In genomic region chr13:99321709-99322108, GRCh38 we compare ENCODE assay signal across 15 cellular contexts. TPM values are rescaled to one million over a fixed set of nuclear protein-coding genes. Genes with fewer than 3 reads are reported as not detected.
DNase-seq lines count a peak whose midpoint lies in the region; ATAC-seq and TF ChIP-seq lines count a peak whose summit lies in the region.
"Had no signal": no experiment of that assay in that cellular context is flagged by ENCODE, and none has a peak within 500 bp of the region (broad histone marks: within the 10 kb centered on the region; RNA-seq: fewer than 3 reads in every experiment).

No MANE protein-coding gene starts in this region.

- H3K9me3 ChIP-seq in T-helper 17 cell (ENCODE audit: control insufficient read depth, low read length, poor library complexity, severe bottlenecking) (no peaks in the 10 kb centered on the region), fibroblast of lung (ENCODE audit: control insufficient read depth, insufficient read depth, low read depth, low read length) (no peaks in the 10 kb centered on the region)
- H3K9me3 ChIP-seq: sigmoid colon, vagina had no signal

- H3K4me3 ChIP-seq in fibroblast of lung (replicated peaks in 1 of 4; ENCODE audit: control extremely low read depth in 1 of 4, insufficient read depth in 1 of 4, low read depth in 3 of 4, low read length in 4 of 4): no peak overlapping the region
- H3K4me3 ChIP-seq: sigmoid colon, vagina had no signal

- peak overlapping the region; percentile 94 for H3K27ac Mint-ChIP-seq in activated CD8-positive, alpha-beta memory T cell treated with anti-CD3 and anti-CD28 coated beads, Interleukin-2, amount 10 ng/mL, durations not matched to agents 7 days and 5 days
- peak overlapping the region; percentile 99 for H3K27ac Mint-ChIP-seq in T-helper 17 cell
- peak overlapping the region; percentile 91 for H3K27ac Mint-ChIP-seq in stimulated activated naive B cell treated with anti-CD40 and anti-IgM and Interleukin-4, amounts not matched to agents 10 μg/mL and 1 μg/mL and 100 μg/mL, for 72 hours

- no peaks in the 10 kb centered on the region for H4K20me1 ChIP-seq in fibroblast of lung (ENCODE audit: control insufficient read depth, extremely low read depth, insufficient read depth, low read length)

- H3K4me1 Mint-ChIP-seq in activated CD8-positive, alpha-beta memory T cell treated with anti-CD3 and anti-CD28 coated beads, Interleukin-2, amount 10 ng/mL, durations not matched to agents 7 days and 5 days: peaks cover 72% of the 10 kb centered on the region
- H3K4me1 Mint-ChIP-seq in T-helper 17 cell: peaks cover 52% of the 10 kb centered on the region
- peaks cover 39 to 67% of the 10 kb centered on the region in 2 donors for H3K4me1 Mint-ChIP-seq in stimulated activated naive B cell treated with anti-CD40 and anti-IgM and Interleukin-4, amounts not matched to agents 10 μg/mL and 1 μg/mL and 100 μg/mL, for 72 hours

- H3K9ac ChIP-seq in fibroblast of lung (ENCODE audit: insufficient read depth, low read length): no peak overlapping the region

- no peaks in the 10 kb centered on the region for H3K79me2 ChIP-seq in fibroblast of lung (ENCODE audit: control insufficient read depth, insufficient read depth, low read length)

- H3K4me2 ChIP-seq in fibroblast of lung (ENCODE audit: extremely low read depth, insufficient read depth, low read length): peak overlapping the region; percentile 11

- H3K27me3 Mint-ChIP-seq in activated CD8-positive, alpha-beta memory T cell treated with anti-CD3 and anti-CD28 coated beads, Interleukin-2, amount 10 ng/mL, durations not matched to agents 7 days and 5 days: no peaks in the 10 kb centered on the region
- H3K27me3 Mint-ChIP-seq in T-helper 17 cell: no peaks in the 10 kb centered on the region
- H3K27me3 Mint-ChIP-seq in stimulated activated naive B cell treated with anti-CD40 and anti-IgM and Interleukin-4, amounts not matched to agents 10 μg/mL and 1 μg/mL and 100 μg/mL, for 72 hours: no peaks in the 10 kb centered on the region

- H3K36me3 Mint-ChIP-seq in activated CD8-positive, alpha-beta memory T cell treated with anti-CD3 and anti-CD28 coated beads, Interleukin-2, amount 10 ng/mL, durations not matched to agents 7 days and 5 days: peaks cover 34% of the 10 kb centered on the region
- H3K36me3 Mint-ChIP-seq in T-helper 17 cell (ENCODE audit: low read depth): peaks cover 5% of the 10 kb centered on the region
- H3K36me3 Mint-ChIP-seq in stimulated activated naive B cell treated with anti-CD40 and anti-IgM and Interleukin-4, amounts not matched to agents 10 μg/mL and 1 μg/mL and 100 μg/mL, for 72 hours: peaks cover 31 to 51% of the 10 kb centered on the region in 2 donors

- no peak overlapping the region for H2AFZ ChIP-seq in fibroblast of lung (ENCODE audit: low read length)

- CTCF ChIA-PET in activated CD8-positive, alpha-beta memory T cell treated with anti-CD3 and anti-CD28 coated beads, Interleukin-2, amount 10 ng/mL, durations not matched to agents 7 days and 5 days (lab: Charles Lee): interaction anchor here (0.7 to 2.8 kb wide), 10 partner anchors 9 to 145 kb away, joined by 3 to 8 read pairs (median 4); no protein-coding TSS in a partner anchor

- H3K4me3 Mint-ChIP-seq in activated CD8-positive, alpha-beta memory T cell treated with anti-CD3 and anti-CD28 coated beads, Interleukin-2, amount 10 ng/mL, durations not matched to agents 7 days and 5 days: peak overlapping the region; percentile 60
- H3K4me3 Mint-ChIP-seq in T-helper 17 cell: peak overlapping the region; percentile 81
- peak overlapping the region; percentile 52 to 60 for H3K4me3 Mint-ChIP-seq in stimulated activated naive B cell treated with anti-CD40 and anti-IgM and Interleukin-4, amounts not matched to agents 10 μg/mL and 1 μg/mL and 100 μg/mL, for 72 hours

- peak overlapping the region; percentile 61 for H3K27ac ChIP-seq in fibroblast of lung (ENCODE audit: insufficient read depth, low read length)
- H3K27ac ChIP-seq: vagina had no signal

- H3K9me3 Mint-ChIP-seq in activated CD8-positive, alpha-beta memory T cell treated with anti-CD3 and anti-CD28 coated beads, Interleukin-2, amount 10 ng/mL, durations not matched to agents 7 days and 5 days (ENCODE audit: low read depth): no peaks in the 10 kb centered on the region
- no peaks in the 10 kb centered on the region for H3K9me3 Mint-ChIP-seq in stimulated activated naive B cell treated with anti-CD40 and anti-IgM and Interleukin-4, amounts not matched to agents 10 μg/mL and 1 μg/mL and 100 μg/mL, for 72 hours

- no peaks in the 10 kb centered on the region for H3K27me3 ChIP-seq in fibroblast of lung (ENCODE audit: control insufficient read depth, insufficient read depth, low read length)
- H3K27me3 ChIP-seq: sigmoid colon, vagina had no signal

- no peak for ATAC-seq in activated CD8-positive, alpha-beta memory T cell treated with anti-CD3 and anti-CD28 coated beads, Interleukin-2, amount 10 ng/mL, durations not matched to agents 7 days and 5 days
- ATAC-seq in T-helper 17 cell (no peak), HG02571 (IDR thresholded peaks at IDR 0.05; ENCODE audit: unreplicated experiment) (no peak), GM18519 (IDR thresholded peaks at IDR 0.05; ENCODE audit: low FRiP score, unreplicated experiment) (no peak)
- ATAC-seq in stimulated activated naive B cell treated with anti-CD40 and anti-IgM and Interleukin-4, amounts not matched to agents 10 μg/mL and 1 μg/mL and 100 μg/mL, for 72 hours (replicated peaks): no peak

- H3K4me1 ChIP-seq in fibroblast of lung (ENCODE audit: control insufficient read depth, extremely low read depth, insufficient read depth, low read length): peaks cover 19% of the 10 kb centered on the region

- TF ChIP-seq CTCF in fibroblast of lung (conservative IDR thresholded peaks at IDR 0.05 in 1 of 2, IDR thresholded peaks at IDR 0.05 in 1 of 2; ENCODE audit: low read depth in 1 of 2, low read length in 2 of 2): no peak

- H3K36me3 ChIP-seq in fibroblast of lung (ENCODE audit: control insufficient read depth, insufficient read depth, low read length): no peaks in the 10 kb centered on the region

- DNase-seq in activated CD8-positive, alpha-beta memory T cell treated with anti-CD3 and anti-CD28 coated beads, Interleukin-2, amount 10 ng/mL, durations not matched to agents 7 days and 5 days: no peak
- no peak for DNase-seq in activated CD8-positive, alpha-beta memory T cell treated with anti-CD3 and anti-CD28 coated beads, Interleukin-2, amount 50 U/mL, for 4 hours
- DNase-seq in T-helper 17 cell (no peak), fibroblast of lung (ENCODE audit: low read depth in 2 of 2) (no peak), cerebellar cortex (ENCODE audit: low spot score) (no peak)
- DNase-seq in stimulated activated naive B cell treated with anti-CD40 and anti-IgM and Interleukin-4, amounts not matched to agents 10 μg/mL and 1 μg/mL and 100 μg/mL, for 72 hours: no peak
- DNase-seq: activated CD8-positive, alpha-beta memory T cell treated with anti-CD3 and anti-CD28 coated beads, Interleukin-2, amount 50 U/mL, for 48 hours; DND-41; NCI-H2107; sigmoid colon; T1000 had no signal

RNA-seq across cellular contexts. Expression of gene GPR183, which starts 14.5 kb away (rescaled TPM):
- 10 to 100 TPM; 15.3 to 19.5 TPM for total RNA-seq in activated CD8-positive, alpha-beta memory T cell treated with anti-CD3 and anti-CD28 coated beads, Interleukin-2, amount 10 ng/mL, durations not matched to agents 7 days and 5 days
- total RNA-seq in T-helper 17 cell: 100 to 1,000 TPM; 249 to 322 TPM
- not detected in 2 replicates for total RNA-seq in fibroblast of lung
- 0.03 and 0.27 TPM in 2 replicates for polyA plus RNA-seq in fibroblast of lung
- polyA plus RNA-seq in fibroblast of lung (2012): 0.07 TPM in 1 of 2 replicates, not detected in the other
- polyA minus RNA-seq in fibroblast of lung (ENCODE audit: low replicate concordance): not detected in 2 replicates
- total RNA-seq: bronchial epithelial cell had no signal

Comparison
In these comparisons a context has a peak if more than half of its experiments do, and no peak if none do; other contexts are left out.
1. RNA of gene GPR183, which starts 14.5 kb away (total RNA-seq): 249 to 322 TPM in T-helper 17 cell and 15.3 to 19.5 TPM in activated CD8-positive, alpha-beta memory T cell treated with anti-CD3 and anti-CD28 coated beads, Interleukin-2, amount 10 ng/mL, durations not matched to agents 7 days and 5 days; not detected in fibroblast of lung; every median in the first group is over 10 times any median in the second.
2. Peak in every context shown above with its lines, with median percentiles within 50 percentile points of each other: H3K27ac Mint-ChIP-seq and H3K4me3 Mint-ChIP-seq.